In genomic region chr21:42051788-42052187, GRCh38 we compare ENCODE assay signal across 1 cellular context.
TF ChIP-seq lines count a peak whose summit lies in the region.

No MANE protein-coding gene starts in this region.

TF ChIP-seq in K562, 482 proteins besides CTCF, POLR2A, EP300 and RAD21 (continued from another document and continues in another):
- TF ChIP-seq CEBPZ (IDR thresholded peaks at IDR 0.05; ENCODE audit: borderline replicate concordance, low read depth, low read length) (no peak), SETDB1 (IDR thresholded peaks at IDR 0.05; ENCODE audit: low read length) (no peak), ESRRB (CRISPR knock-in tag; IDR thresholded peaks at IDR 0.05; ENCODE audit: borderline replicate concordance) (no peak), ZNF512 (tag; IDR thresholded peaks at IDR 0.05) (no peak), KLF1 (tag; IDR thresholded peaks at IDR 0.05) (no peak), ZNF280B (CRISPR knock-in tag; IDR thresholded peaks at IDR 0.05) (no peak), SAP30 (IDR thresholded peaks at IDR 0.05; ENCODE audit: borderline replicate concordance, insufficient read depth, low read depth, low read length, poor library complexity, severe bottlenecking) (no peak), NCOR1 (IDR thresholded peaks at IDR 0.05) (peak; percentile 68), TRIM25 (IDR thresholded peaks at IDR 0.05; ENCODE audit: borderline replicate concordance) (no peak), CBX3 (IDR thresholded peaks at IDR 0.05; ENCODE audit: borderline replicate concordance in 1 of 2, low read length in 2 of 2) (no peak), ZNF174 (CRISPR knock-in tag; IDR thresholded peaks at IDR 0.05) (no peak), PYGO2 (tag; IDR thresholded peaks at IDR 0.05) (0 out of 2 replicates have a peak, but pooled peaks have one; percentile 60), TFAP4 (CRISPR knock-in tag; IDR thresholded peaks at IDR 0.05; ENCODE audit: borderline replicate concordance) (peak; percentile 37; the same call in 1 of the 2 replicates), JUN (IDR thresholded peaks at IDR 0.05; ENCODE audit: borderline replicate concordance, low read depth, low read length) (peak; percentile 70), JUN (CRISPR knock-in tag; IDR thresholded peaks at IDR 0.05; ENCODE audit: borderline replicate concordance) (no peak), KAT2B (IDR thresholded peaks at IDR 0.05; ENCODE audit: low read depth, low read length) (no peak), JUND (IDR thresholded peaks at IDR 0.05; ENCODE audit: borderline replicate concordance, low read depth, low read length) (peak; percentile 86), JUND (tag; IDR thresholded peaks at IDR 0.05; ENCODE audit: borderline replicate concordance, low read depth, low read length) (peak; percentile 65; the same call in 1 of the 3 replicates), GTF2E2 (tag; IDR thresholded peaks at IDR 0.05) (no peak), RAD51 (IDR thresholded peaks at IDR 0.05; ENCODE audit: borderline replicate concordance, low read depth) (no peak), ZSCAN32 (CRISPR knock-in tag; IDR thresholded peaks at IDR 0.05) (no peak), HOXB6 (CRISPR knock-in tag; IDR thresholded peaks at IDR 0.05; ENCODE audit: borderline replicate concordance) (no peak), TCF7L2 (IDR thresholded peaks at IDR 0.05; ENCODE audit: low read depth, low read length) (peak; percentile 81), GABPB1 (CRISPR knock-in tag; IDR thresholded peaks at IDR 0.05) (0 out of 2 replicates have a peak, but pooled peaks have one; percentile 25), GTF2B (IDR thresholded peaks at IDR 0.05; ENCODE audit: extremely low read depth, insufficient read length) (no peak), ZNF280A (IDR thresholded peaks at IDR 0.05; ENCODE audit: low read depth, partially characterized antibody) (no peak), ZNF217 (CRISPR knock-in tag; IDR thresholded peaks at IDR 0.05) (no peak), SIN3B (IDR thresholded peaks at IDR 0.05; ENCODE audit: low read depth) (no peak), IRF9 (tag; IDR thresholded peaks at IDR 0.05) (no peak), TAL1 (IDR thresholded peaks at IDR 0.05) (peak; percentile 88), ZC3H11A (IDR thresholded peaks at IDR 0.05; ENCODE audit: low read depth, low read length) (no peak), XRCC5 (IDR thresholded peaks at IDR 0.05; ENCODE audit: low read depth, low read length) (no peak), U2AF2 (optimal IDR thresholded peaks at IDR 0.05; ENCODE audit: low read depth, low read length) (no peak), MED1 (CRISPR knock-in tag; IDR thresholded peaks at IDR 0.05; ENCODE audit: borderline replicate concordance) (no peak), ZBTB2 (IDR thresholded peaks at IDR 0.05) (no peak), ZNF589 (CRISPR knock-in tag; IDR thresholded peaks at IDR 0.05; ENCODE audit: low read depth) (0 out of 2 replicates have a peak, but pooled peaks have one; percentile 55), TFAM (CRISPR knock-in tag; conservative IDR thresholded peaks at IDR 0.05) (no peak), ZFP91 (CRISPR knock-in tag; IDR thresholded peaks at IDR 0.05) (no peak), BRD4 (IDR thresholded peaks at IDR 0.05) (no peak), ZNF76 (CRISPR knock-in tag; IDR thresholded peaks at IDR 0.05; ENCODE audit: borderline replicate concordance) (no peak), ZNF24 (IDR thresholded peaks at IDR 0.05) (no peak), DNMT1 (IDR thresholded peaks at IDR 0.05) (no peak), ETV6 (IDR thresholded peaks at IDR 0.05; ENCODE audit: borderline replicate concordance in 1 of 2, low read depth in 2 of 2, low read length in 1 of 2) (0 out of 4 replicates have a peak, but pooled peaks of 1 of the 2 experiments have one; percentile 30), ETV6 (CRISPR knock-in tag; IDR thresholded peaks at IDR 0.05; ENCODE audit: borderline replicate concordance) (no peak), NR4A1 (CRISPR knock-in tag; IDR thresholded peaks at IDR 0.05) (no peak), NR4A1 (tag; IDR thresholded peaks at IDR 0.05) (no peak), ZNF717 (CRISPR knock-in tag; IDR thresholded peaks at IDR 0.05) (no peak), ZNF184 (CRISPR knock-in tag; IDR thresholded peaks at IDR 0.05) (no peak), TGIF2 (CRISPR knock-in tag; IDR thresholded peaks at IDR 0.05) (no peak), ELK3 (CRISPR knock-in tag; IDR thresholded peaks at IDR 0.05) (0 out of 2 replicates have a peak, but pooled peaks have one; percentile 64), FOXK2 (conservative IDR thresholded peaks at IDR 0.05 in 1 of 2, IDR thresholded peaks at IDR 0.05 in 1 of 2; ENCODE audit: low read depth in 2 of 2) (no peak), GABPA (tag; conservative IDR thresholded peaks at IDR 0.05; ENCODE audit: low read depth) (no peak), ZNF766 (CRISPR knock-in tag; conservative IDR thresholded peaks at IDR 0.05) (no peak)
